Comparison of ENCODE assay signal across 9 cellular contexts in the genomic region with DNA sequence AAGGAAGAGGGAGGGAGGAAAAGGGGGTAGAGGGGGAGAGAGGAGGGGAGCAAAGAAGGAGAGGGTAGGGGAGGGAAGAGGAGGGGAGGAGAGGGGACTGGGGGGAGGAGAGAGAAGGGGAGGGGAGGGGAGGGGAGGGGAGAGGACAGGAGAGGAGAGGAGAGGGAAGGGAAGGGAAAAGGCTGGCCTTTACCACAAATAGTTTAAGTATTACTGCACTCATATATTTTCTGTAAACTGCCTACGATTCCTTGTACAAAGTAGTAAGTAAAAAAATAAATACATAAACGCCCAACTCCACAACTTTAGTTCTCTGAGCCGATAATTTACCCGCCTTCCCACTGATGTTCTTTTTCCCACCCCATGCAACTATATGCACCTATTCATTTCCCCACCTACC. TPM values are rescaled to one million over a fixed set of nuclear protein-coding genes. Genes with fewer than 3 reads are reported as not detected.
"Had no signal": no experiment of that assay in that cellular context is flagged by ENCODE, and none has a peak within 500 bp of the region (broad histone marks: within the 10 kb centered on the region; RNA-seq: fewer than 3 reads in every experiment).

No MANE protein-coding gene starts in this region.

- H3K9me3 Mint-ChIP-seq: HFFc6 had no signal

- FAIRE-seq: HTR-8/SVneo had no signal

- H3K4me1 Mint-ChIP-seq: IgD-negative memory B cell had no signal

- H3K36me3 ChIP-seq: HAP-1 had no signal

- H3K4me3 Mint-ChIP-seq: HFFc6, IgD-negative memory B cell had no signal

- H3K27ac Mint-ChIP-seq: HFFc6, IgD-negative memory B cell had no signal

- H3K9me3 ChIP-seq: HAP-1 had no signal

- H3K9ac ChIP-seq: GM23248 had no signal

- H3K4me1 ChIP-seq: HAP-1 had no signal

- H3K4me3 ChIP-seq: GM23248, HAP-1 had no signal

- DNase-seq: GM23248, GOT3, H7, HFFc6 had no signal

- ATAC-seq: HCT116 had no signal

- H2AFZ ChIP-seq: GM23248 had no signal

- H3K27ac ChIP-seq: GM23248 had no signal

RNA-seq across cellular contexts. Expression of gene RERG, which starts 23.7 kb away (rescaled TPM):
- total RNA-seq: GM23248, H7, HFFc6, HT-29 had no signal
- polyA plus RNA-seq: GM23248, IgD-negative memory B cell had no signal
